ENCODE assay signal across 8 cellular contexts in the genomic region with DNA sequence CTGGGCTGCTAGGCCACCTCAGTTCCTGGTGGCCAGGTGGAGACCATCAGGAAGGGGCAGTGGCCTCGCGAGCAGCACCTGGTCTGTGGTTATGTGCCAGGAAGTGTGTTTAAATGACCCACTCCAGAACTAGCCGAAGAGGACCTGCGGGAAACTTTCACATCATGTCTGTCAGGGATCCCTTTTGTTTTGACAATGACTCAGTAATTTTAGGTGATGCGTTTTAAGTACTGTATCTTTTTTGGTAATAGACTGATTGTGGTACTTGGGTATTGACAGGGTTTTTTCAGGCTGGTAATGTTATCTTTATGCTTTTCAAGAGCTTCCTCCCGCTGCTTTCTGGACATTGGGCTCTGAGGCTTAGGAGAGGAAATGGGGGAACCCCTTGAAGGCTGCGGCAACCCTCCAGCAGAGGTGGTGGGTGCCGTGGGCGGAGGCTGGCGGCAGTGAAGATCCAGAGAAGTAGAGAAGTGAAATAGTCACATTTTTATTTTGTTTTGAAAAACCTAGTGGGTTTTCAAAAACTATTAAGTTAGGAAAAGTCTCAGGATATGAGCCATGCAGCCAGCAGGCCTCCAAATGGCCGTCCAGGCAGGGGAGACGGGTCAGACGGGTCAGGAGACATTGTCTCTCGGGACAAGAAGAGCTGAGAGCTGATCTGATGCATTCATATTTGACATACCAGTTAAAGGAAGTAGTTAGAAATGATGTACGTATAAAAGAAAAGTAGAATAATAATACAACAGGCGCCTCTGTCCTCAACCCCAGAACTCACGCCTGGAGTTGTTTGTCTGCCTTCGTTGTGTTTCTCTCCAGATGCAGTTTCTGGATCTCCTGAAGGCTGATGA. TPM values are rescaled to one million over a fixed set of nuclear protein-coding genes. Genes with fewer than 3 reads are reported as not detected.
A peak's percentile ranks its signal among the peaks of the same experiment; 100 is the strongest.
DNase-seq lines count a peak whose midpoint lies in the region; ATAC-seq, FAIRE-seq and TF ChIP-seq lines count a peak whose summit lies in the region.

No MANE protein-coding gene starts in this region.

- H3K4me3 ChIP-seq in mesodermal cell (ENCODE audit: extremely low read depth, insufficient read depth, low read length, poor library complexity, severe bottlenecking) (no peak overlapping the region), kidney (ENCODE audit: low read length in 2 of 2) (no peak overlapping the region)

- peaks cover 10% of the 10 kb centered on the region for H3K9me3 ChIP-seq in mesodermal cell (ENCODE audit: control insufficient read depth, low read length)
- H3K9me3 ChIP-seq in kidney (ENCODE audit: control insufficient read depth in 1 of 2, low read length in 2 of 2), result peaks cover 0 to 5% of the 10 kb centered on the region in 2 donors

- WGBS in mesodermal cell (ENCODE audit: insufficient coverage in 2 of 2), 2 experiments, result 88% methylated on average over 15 to 17 of the region's 18 CpGs

- POLR2A ChIA-PET in HEK293T (lab: Yijun Ruan, JAX), result no interaction called here

- ATAC-seq in HG03097 (IDR thresholded peaks at IDR 0.05; ENCODE audit: low FRiP score, unreplicated experiment), result peak; percentile 82

- H3K4me1 ChIP-seq in mesodermal cell (ENCODE audit: control insufficient read depth, insufficient read depth, low read length, poor library complexity, severe bottlenecking) (peaks cover 20% of the 10 kb centered on the region), kidney (ENCODE audit: control insufficient read depth in 1 of 2, insufficient read depth in 1 of 2, low read depth in 1 of 2, low read length in 2 of 2) (peaks cover 13 to 29% of the 10 kb centered on the region in 2 donors)

- H3K36me3 ChIP-seq in mesodermal cell (ENCODE audit: control insufficient read depth, insufficient read depth, low read length) (peaks cover 31% of the 10 kb centered on the region), kidney (ENCODE audit: control insufficient read depth in 1 of 2, insufficient read depth in 2 of 2, low read length in 2 of 2) (peaks cover 0 to 2% of the 10 kb centered on the region in 2 donors)

- H3K27ac ChIP-seq in mesodermal cell (ENCODE audit: low read depth, low read length, severe bottlenecking) (peak overlapping the region; percentile 65), kidney (ENCODE audit: low read depth in 2 of 2, low read length in 2 of 2) (peak overlapping the region in 1 of 2 donors; percentile 56)

- no peak for FAIRE-seq in kidney (lab: Jason Lieb, UNC)

- no peak overlapping the region for H3K9ac ChIP-seq in kidney (ENCODE audit: low read length in 2 of 2)

- no peak for TF ChIP-seq CTCF in kidney (IDR thresholded peaks at IDR 0.05; ENCODE audit: borderline replicate concordance, extremely low read depth, insufficient read depth)

- DNase-seq in activated effector memory CD4-positive, alpha-beta T cell treated with anti-CD3 and anti-CD28 coated beads, Interleukin-2, amount 50 U/mL, for 16 hours, result peak; percentile 75
- no peak for DNase-seq in activated effector memory CD4-positive, alpha-beta T cell treated with Interleukin-2 at 50 U/mL for 16 hours
- peak; percentile 19 to 49 (median 27) for DNase-seq in activated CD8-positive, alpha-beta memory T cell treated with anti-CD3 and anti-CD28 coated beads for 48 hours (ENCODE audit: low read depth in 2 of 3, low spot score in 2 of 3)
- no peak for DNase-seq in kidney
- DNase-seq in HEK293T (ENCODE audit: extremely low spot score), result no peak
- no peak for DNase-seq in nucleus accumbens (lab: John Stamatoyannopoulos, UW)

- CTCF ChIA-PET in HEK293T (lab: Yijun Ruan, JAX), result no interaction called here

- intact Hi-C loops in kidney (cut with DNase I), result no loop called here

TF ChIP-seq in HEK293T, 16 proteins besides CTCF, POLR2A, EP300 and RAD21:
- TF ChIP-seq LEF1 (IDR thresholded peaks at IDR 0.05; ENCODE audit: borderline replicate concordance) (no peak), NFRKB (IDR thresholded peaks at IDR 0.05) (no peak), SP1 (IDR thresholded peaks at IDR 0.05) (no peak), BHLHE40 (IDR thresholded peaks at IDR 0.05; ENCODE audit: borderline replicate concordance) (no peak), ZNF384 (IDR thresholded peaks at IDR 0.05) (no peak), SUZ12 (IDR thresholded peaks at IDR 0.05) (no peak), ELF4 (IDR thresholded peaks at IDR 0.05) (no peak), FOXA1 (IDR thresholded peaks at IDR 0.05) (no peak), FOXK2 (IDR thresholded peaks at IDR 0.05) (no peak), L3MBTL2 (conservative IDR thresholded peaks at IDR 0.05) (no peak), FOXM1 (IDR thresholded peaks at IDR 0.05; ENCODE audit: borderline replicate concordance) (no peak), HDGF (IDR thresholded peaks at IDR 0.05; ENCODE audit: borderline replicate concordance) (no peak), TARDBP (IDR thresholded peaks at IDR 0.05) (no peak)
- TF ChIP-seq, protein P1, sequence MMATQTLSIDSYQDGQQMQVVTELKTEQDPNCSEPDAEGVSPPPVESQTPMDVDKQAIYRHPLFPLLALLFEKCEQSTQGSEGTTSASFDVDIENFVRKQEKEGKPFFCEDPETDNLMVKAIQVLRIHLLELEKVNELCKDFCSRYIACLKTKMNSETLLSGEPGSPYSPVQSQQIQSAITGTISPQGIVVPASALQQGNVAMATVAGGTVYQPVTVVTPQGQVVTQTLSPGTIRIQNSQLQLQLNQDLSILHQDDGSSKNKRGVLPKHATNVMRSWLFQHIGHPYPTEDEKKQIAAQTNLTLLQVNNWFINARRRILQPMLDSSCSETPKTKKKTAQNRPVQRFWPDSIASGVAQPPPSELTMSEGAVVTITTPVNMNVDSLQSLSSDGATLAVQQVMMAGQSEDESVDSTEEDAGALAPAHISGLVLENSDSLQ (IDR thresholded peaks at IDR 0.05), result no peak

RNA-seq across cellular contexts. Expression of a gene that starts 27.7 kb away (rescaled TPM):
- polyA plus RNA-seq in mesodermal cell (2013, experiment 1 of 2), result 32.5 TPM
- polyA plus RNA-seq in mesodermal cell (2013, experiment 2 of 2), result 33.6 TPM
- 28.3 TPM for total RNA-seq in kidney
- polyA plus RNA-seq in kidney (ENCODE audit: insufficient read depth, low read depth, low replicate concordance), result 34.8 TPM

RNA-seq across cellular contexts. Expression of a gene that starts 53.3 kb away (rescaled TPM):
- polyA plus RNA-seq in mesodermal cell (2013, experiment 1 of 2), result 47.7 TPM
- 49.0 TPM for polyA plus RNA-seq in mesodermal cell (2013, experiment 2 of 2)
- total RNA-seq in kidney, result 49.6 TPM
- polyA plus RNA-seq in kidney (ENCODE audit: insufficient read depth, low read depth, low replicate concordance), result 75.4 TPM

Comparison
In these comparisons a context has a peak if more than half of its experiments do, and no peak if none do; other contexts are left out.
1. DNase-seq: peak in activated effector memory CD4-positive, alpha-beta T cell treated with anti-CD3 and anti-CD28 coated beads, Interleukin-2, amount 50 U/mL, for 16 hours (single experiment) and activated CD8-positive, alpha-beta memory T cell treated with anti-CD3 and anti-CD28 coated beads for 48 hours (3 of 3); none in activated effector memory CD4-positive, alpha-beta T cell treated with Interleukin-2 at 50 U/mL for 16 hours (single experiment), kidney (single experiment), HEK293T (single experiment) and nucleus accumbens (0 of 56).